8 cellular contexts compared by ENCODE assay signal in genomic region chr18:61893304-61893970, GRCh38. TPM values are rescaled to one million over a fixed set of nuclear protein-coding genes. Genes with fewer than 3 reads are reported as not detected.
DNase-seq lines count a peak whose midpoint lies in the region; ATAC-seq and TF ChIP-seq lines count a peak whose summit lies in the region.

No MANE protein-coding gene starts in this region.

- H4K20me1 ChIP-seq in DOHH2 (ENCODE audit: control insufficient read depth, insufficient read depth, low read depth, low read length) (no peaks in the 10 kb centered on the region), GM23338 (replicated peaks; ENCODE audit: insufficient read depth) (peaks cover 7% of the 10 kb centered on the region)

- H2AFZ ChIP-seq in GM23338 = peak overlapping the region; percentile 94

- H3K4me3 ChIP-seq in DOHH2 (ENCODE audit: low read length) (peak overlapping the region; percentile 57), GM23338 (peak overlapping the region; percentile 89), muscle layer of colon (ENCODE audit: low read depth in 1 of 2, low read length in 2 of 2) (peak overlapping the region; percentile 48 to 64), tibial nerve (peak overlapping the region; percentile 56 to 90 (median 86))

- no peak overlapping the region for H3K9ac ChIP-seq in muscle layer of colon (ENCODE audit: low read length)

- H3K9me2 ChIP-seq in DOHH2 (replicated peaks; ENCODE audit: control insufficient read depth, low read length) (no peaks in the 10 kb centered on the region), GM23338 (ENCODE audit: insufficient read depth) (0 out of 2 replicates have a peak, but pooled peaks cover 4% of the 10 kb centered on the region)

- H3K9me3 Mint-ChIP-seq in GM23338 = no peaks in the 10 kb centered on the region; the same call in 2 of the 3 replicates

- no peak overlapping the region for H3K27ac ChIP-seq in DOHH2 (ENCODE audit: low read depth, low read length)
- no peak overlapping the region for H3K27ac ChIP-seq in GM23338 (ENCODE audit: low read depth)
- peak overlapping the region; percentile 52 for H3K27ac ChIP-seq in muscle layer of colon (ENCODE audit: low read depth, low read length)
- H3K27ac ChIP-seq in tibial nerve = peak overlapping the region; percentile 71 to 88 (median 85)

- DNase-seq in GM23338 (ENCODE audit: low spot score) = peak; percentile 59
- peak; percentile 51 for DNase-seq in M059J (ENCODE audit: low read depth)
- peak; percentile 66 for DNase-seq in activated CD8-positive, alpha-beta memory T cell treated with anti-CD3 and anti-CD28 coated beads, Interleukin-2, amount 50 U/mL, for 48 hours
- peak; percentile 38 to 41 for DNase-seq in erythroblast (lab: John Stamatoyannopoulos, UW)
- no peak for DNase-seq in tibial nerve (ENCODE audit: low spot score in 2 of 2)
- no peak for DNase-seq in NCI-H446 treated with DMSO at 0.1 percent for 48 hours (lab: John Stamatoyannopoulos, UW)

- peak; percentile 36 for ATAC-seq in GM23338

- peaks cover 17% of the 10 kb centered on the region for H3K4me1 Mint-ChIP-seq in GM23338

- H3K79me2 ChIP-seq in DOHH2 (ENCODE audit: control insufficient read depth, low read length) (no peaks in the 10 kb centered on the region), GM23338 (replicated peaks; ENCODE audit: insufficient read depth) (no peaks in the 10 kb centered on the region; the same call in 1 of the 2 replicates)

- H3K27me3 ChIP-seq in DOHH2 (ENCODE audit: control insufficient read depth, low read length) = peaks cover 48% of the 10 kb centered on the region
- peaks cover 50% of the 10 kb centered on the region for H3K27me3 ChIP-seq in GM23338 (ENCODE audit: insufficient read depth)
- H3K27me3 ChIP-seq in muscle layer of colon (ENCODE audit: control insufficient read depth in 1 of 2, insufficient read depth in 2 of 2, low read length in 2 of 2) = no peaks in the 10 kb centered on the region
- H3K27me3 ChIP-seq in tibial nerve = peaks cover 0 to 6% of the 10 kb centered on the region in 2 donors

- H3K36me3 ChIP-seq in DOHH2 (ENCODE audit: control insufficient read depth, low read length) = no peaks in the 10 kb centered on the region
- H3K36me3 ChIP-seq in GM23338 (ENCODE audit: insufficient read depth) = no peaks in the 10 kb centered on the region; the same call in 1 of the 2 replicates
- H3K36me3 ChIP-seq in muscle layer of colon (ENCODE audit: insufficient read depth, low read length) = no peaks in the 10 kb centered on the region
- H3K36me3 ChIP-seq in tibial nerve = no peaks in the 10 kb centered on the region

- H3K4me3 Mint-ChIP-seq in GM23338 = peak overlapping the region; percentile 85

- TF ChIP-seq EP300 in tibial nerve (IDR thresholded peaks at IDR 0.05) = no peak

- no peak overlapping the region for H3K27ac Mint-ChIP-seq in GM23338

- no peak for TF ChIP-seq CTCF in DOHH2 (IDR thresholded peaks at IDR 0.05; ENCODE audit: low read depth, low read length, poor library complexity, severe bottlenecking)
- peak in 1 of 2 experiments; percentile 8; a peak in 1 of 4 replicates for TF ChIP-seq CTCF in GM23338 (conservative IDR thresholded peaks at IDR 0.05; ENCODE audit: low read depth in 2 of 2)
- TF ChIP-seq CTCF in tibial nerve (IDR thresholded peaks at IDR 0.05) = no peak

- no peaks in the 10 kb centered on the region for H3F3A ChIP-seq in DOHH2 (ENCODE audit: control insufficient read depth, insufficient read depth)
- H3F3A ChIP-seq in GM23338 (replicated peaks; ENCODE audit: low read depth) = no peaks in the 10 kb centered on the region

- peak overlapping the region; percentile 59 for H3K4me2 ChIP-seq in DOHH2 (ENCODE audit: low read length)
- peak overlapping the region; percentile 95 for H3K4me2 ChIP-seq in GM23338

- H3K9me3 ChIP-seq in DOHH2 (ENCODE audit: control insufficient read depth, insufficient read depth, low read length) (no peaks in the 10 kb centered on the region), muscle layer of colon (ENCODE audit: low read length) (no peaks in the 10 kb centered on the region), tibial nerve (no peaks in the 10 kb centered on the region)

- no peak for TF ChIP-seq POLR2A in erythroblast (IDR thresholded peaks at IDR 0.05; ENCODE audit: low read length)
- no peak for TF ChIP-seq POLR2A in tibial nerve (IDR thresholded peaks at IDR 0.05)

- 0% methylated on average over 21 to 26 of the region's 65 CpGs for WGBS in tibial nerve, 2 donors

- no peaks in the 10 kb centered on the region for H3K36me3 Mint-ChIP-seq in GM23338 (ENCODE audit: low read depth)

- H3K27me3 Mint-ChIP-seq in GM23338 (ENCODE audit: insufficient read depth, low read depth, poor library complexity) = peaks cover 34% of the 10 kb centered on the region

- no peaks in the 10 kb centered on the region for H3K4me1 ChIP-seq in DOHH2 (ENCODE audit: control insufficient read depth, low read length)
- H3K4me1 ChIP-seq in GM23338 (ENCODE audit: insufficient read depth) = peaks cover 21% of the 10 kb centered on the region
- peaks cover 17% of the 10 kb centered on the region for H3K4me1 ChIP-seq in muscle layer of colon (ENCODE audit: insufficient read depth, low read length)
- H3K4me1 ChIP-seq in tibial nerve = peaks cover 0 to 32% (median 4%) of the 10 kb centered on the region in 4 donors

TF ChIP-seq in GM23338, 12 proteins besides CTCF, POLR2A, EP300 and RAD21 (continues in another document):
- no peak for TF ChIP-seq STAT1 (IDR thresholded peaks at IDR 0.05; ENCODE audit: unreplicated experiment)
- no peak for TF ChIP-seq EZH2phosphoT487 (IDR thresholded peaks at IDR 0.05; ENCODE audit: unreplicated experiment)
- peak; percentile 41; the same call in 1 of the 2 replicates for TF ChIP-seq CREB1 (CRISPR knock-in tag; IDR thresholded peaks at IDR 0.05; ENCODE audit: low read depth)
- no peak for TF ChIP-seq ZNF331 (CRISPR knock-in tag; IDR thresholded peaks at IDR 0.05; ENCODE audit: low read depth)
- TF ChIP-seq JUNB (IDR thresholded peaks at IDR 0.05; ENCODE audit: unreplicated experiment) = no peak
- TF ChIP-seq ETS1 (IDR thresholded peaks at IDR 0.05) = no peak

RNA-seq across cellular contexts. Expression of gene RNF152, which starts 0.6 kb away (rescaled TPM):
- total RNA-seq in GM23338 (2014; rRNA removed; shearing (Covaris generic)) = 2.9 and 7.9 TPM in 2 replicates
- polyA plus RNA-seq in GM23338 (2016; fragmentation: Nextera tagmentation; extraction: Ambion mirVana) = 0.47 and 1.2 TPM in 2 replicates
- 5.8 and 5.9 TPM in 2 replicates for total RNA-seq in M059J (2014; rRNA removed; shearing (Covaris generic))
- 10 to 100 TPM; 11.8 to 16.7 (median 12.8) TPM for total RNA-seq in tibial nerve

Comparison
In these comparisons a context has a peak if more than half of its experiments do, and no peak if none do; other contexts are left out.
1. H3K27ac ChIP-seq: peak in muscle layer of colon (single experiment) and tibial nerve (4 of 4); none in DOHH2 (single experiment) and GM23338 (single experiment).
2. DNase-seq: peak in GM23338 (single experiment), M059J (single experiment), activated CD8-positive, alpha-beta memory T cell treated with anti-CD3 and anti-CD28 coated beads, Interleukin-2, amount 50 U/mL, for 48 hours (single experiment) and erythroblast (2 of 2); none in tibial nerve (0 of 2) and NCI-H446 treated with DMSO at 0.1 percent for 48 hours (single experiment).
3. Peak in every context shown above with its lines, with median percentiles within 50 percentile points of each other: H3K4me3 ChIP-seq.